ENCODE assay signal across 8 cellular contexts in genomic region chr1:178094752-178095645, GRCh38. TPM values are rescaled to one million over a fixed set of nuclear protein-coding genes. Genes with fewer than 3 reads are reported as not detected.
DNase-seq lines count a peak whose midpoint lies in the region; ATAC-seq and TF ChIP-seq lines count a peak whose summit lies in the region.

No MANE protein-coding gene starts in this region.

- H4K20me1 ChIP-seq in GM23338 (replicated peaks; ENCODE audit: insufficient read depth), result peaks cover 24% of the 10 kb centered on the region

- H3K27ac ChIP-seq in GM23338 (ENCODE audit: low read depth) (peak overlapping the region; percentile 61; the same call in 1 of the 2 replicates), SK-N-MC (no peak overlapping the region), skeletal muscle tissue (ENCODE audit: low read depth, low read length) (peak overlapping the region; percentile 67)

- peaks cover 43% of the 10 kb centered on the region for H3K4me1 ChIP-seq in GM23338 (ENCODE audit: insufficient read depth)
- peaks cover 7 to 23% (median 19%) of the 10 kb centered on the region in 3 donors for H3K4me1 ChIP-seq in skeletal muscle tissue (ENCODE audit: control insufficient read depth in 3 of 3, insufficient read depth in 3 of 3, low read length in 3 of 3)

- H3K27ac Mint-ChIP-seq in GM23338, result no peak overlapping the region
- no peak overlapping the region for H3K27ac Mint-ChIP-seq in activated naive CD4-positive, alpha-beta T cell treated with anti-CD3 and anti-CD28 coated beads, Interleukin-2, amount 50 U/mL, for 72 hours

- H3K9ac ChIP-seq in SK-N-MC (ENCODE audit: insufficient read length) (no peak overlapping the region), skeletal muscle tissue (ENCODE audit: low read depth in 1 of 3, low read length in 3 of 3) (peak overlapping the region; percentile 73 to 81 (median 80))

- peak overlapping the region; percentile 95 for H3K4me2 ChIP-seq in GM23338

- no peaks in the 10 kb centered on the region for H3K9me3 Mint-ChIP-seq in GM23338
- H3K9me3 Mint-ChIP-seq in activated naive CD4-positive, alpha-beta T cell treated with anti-CD3 and anti-CD28 coated beads, Interleukin-2, amount 50 U/mL, for 72 hours, result peaks cover 4 to 5% of the 10 kb centered on the region in 2 donors

- ATAC-seq in GM23338 (no peak), HG03342 (IDR thresholded peaks at IDR 0.05; ENCODE audit: unreplicated experiment) (no peak), GM21447 (IDR thresholded peaks at IDR 0.05; ENCODE audit: unreplicated experiment) (no peak)
- no peak for ATAC-seq in activated naive CD4-positive, alpha-beta T cell treated with anti-CD3 and anti-CD28 coated beads, Interleukin-2, amount 50 U/mL, for 72 hours

- peak overlapping the region; percentile 87 for H3K4me3 ChIP-seq in GM23338
- peak overlapping the region; percentile 86 for H3K4me3 ChIP-seq in SK-N-MC
- H3K4me3 ChIP-seq in skeletal muscle tissue (ENCODE audit: low read length in 3 of 3), result peak overlapping the region; percentile 87 to 97 (median 92)

- H3K79me2 ChIP-seq in GM23338 (replicated peaks; ENCODE audit: insufficient read depth), result peaks cover 60% of the 10 kb centered on the region

- no peaks in the 10 kb centered on the region for H3K9me2 ChIP-seq in GM23338 (ENCODE audit: insufficient read depth)

- no peaks in the 10 kb centered on the region for H3K36me3 Mint-ChIP-seq in GM23338 (ENCODE audit: low read depth)
- peaks cover 12 to 36% of the 10 kb centered on the region in 2 donors for H3K36me3 Mint-ChIP-seq in activated naive CD4-positive, alpha-beta T cell treated with anti-CD3 and anti-CD28 coated beads, Interleukin-2, amount 50 U/mL, for 72 hours

- 0 out of 2 replicates have a peak, but pooled peaks cover 3% of the 10 kb centered on the region for H3F3A ChIP-seq in GM23338 (replicated peaks; ENCODE audit: low read depth)

- H3K9me3 ChIP-seq in SK-N-MC (ENCODE audit: low read depth, low read length) (no peaks in the 10 kb centered on the region), skeletal muscle tissue (ENCODE audit: control insufficient read depth in 3 of 3, low read length in 3 of 3) (no peaks in the 10 kb centered on the region)

- no peak for TF ChIP-seq CTCF in GM23338 (conservative IDR thresholded peaks at IDR 0.05; ENCODE audit: low read depth in 2 of 2)

- H3K27me3 Mint-ChIP-seq in GM23338 (ENCODE audit: insufficient read depth, low read depth, poor library complexity), result peaks cover 4% of the 10 kb centered on the region

- H3K27me3 ChIP-seq in GM23338 (ENCODE audit: insufficient read depth) (no peaks in the 10 kb centered on the region), skeletal muscle tissue (ENCODE audit: control insufficient read depth in 3 of 3, insufficient read depth in 3 of 3, low read length in 3 of 3) (no peaks in the 10 kb centered on the region)

- H3K36me3 ChIP-seq in GM23338 (ENCODE audit: insufficient read depth) (no peaks in the 10 kb centered on the region), SK-N-MC (ENCODE audit: insufficient read depth, low read length) (no peaks in the 10 kb centered on the region), skeletal muscle tissue (ENCODE audit: control insufficient read depth in 3 of 3, insufficient read depth in 3 of 3, low read length in 3 of 3) (no peaks in the 10 kb centered on the region)

- no peak for DNase-seq in GM23338 (ENCODE audit: low spot score)
- no peak for DNase-seq in SK-N-MC (ENCODE audit: low read depth, low spot score)
- DNase-seq in hepatic stellate cell (ENCODE audit: low spot score), result peak; percentile 17
- no peak for DNase-seq in NCI-H2196 treated with DMSO at 0.1 percent for 48 hours (lab: John Stamatoyannopoulos, UW; ENCODE audit: unreplicated experiment)
- no peak for DNase-seq in activated naive CD4-positive, alpha-beta T cell treated with anti-CD3 and anti-CD28 coated beads, Interleukin-2, amount 50 U/mL, for 72 hours (ENCODE audit: low spot score in 2 of 2)

- H2AFZ ChIP-seq in GM23338, result no peak overlapping the region

- H3K4me3 Mint-ChIP-seq in GM23338, result peak overlapping the region; percentile 93

- H3K4me1 Mint-ChIP-seq in GM23338, result peaks cover 43% of the 10 kb centered on the region

TF ChIP-seq in GM23338, 12 proteins besides CTCF, POLR2A, EP300 and RAD21 (continues in another document):
- TF ChIP-seq STAT1 (IDR thresholded peaks at IDR 0.05; ENCODE audit: unreplicated experiment) (no peak), JUNB (IDR thresholded peaks at IDR 0.05; ENCODE audit: unreplicated experiment) (no peak), ZNF331 (CRISPR knock-in tag; IDR thresholded peaks at IDR 0.05; ENCODE audit: low read depth) (no peak), POLR2AphosphoS5 (IDR thresholded peaks at IDR 0.05; ENCODE audit: low read depth) (no peak), EZH2 (IDR thresholded peaks at IDR 0.05; ENCODE audit: low read depth, unreplicated experiment) (no peak), ZNF462 (CRISPR knock-in tag; IDR thresholded peaks at IDR 0.05) (no peak), CREB1 (CRISPR knock-in tag; IDR thresholded peaks at IDR 0.05; ENCODE audit: low read depth) (no peak)

RNA-seq across cellular contexts. Expression of gene RASAL2, which starts 1.1 kb away (rescaled TPM):
- total RNA-seq in GM23338 (2014; rRNA removed; shearing (Covaris generic)), result 35.4 and 42.2 TPM in 2 replicates
- 14.6 and 16.0 TPM in 2 replicates for polyA plus RNA-seq in GM23338 (2016; fragmentation: Nextera tagmentation; extraction: Ambion mirVana)
- 8.4 TPM for total RNA-seq in skeletal muscle tissue
- not detected for total RNA-seq in activated naive CD4-positive, alpha-beta T cell treated with anti-CD3 and anti-CD28 coated beads, Interleukin-2, amount 50 U/mL, for 72 hours
